Comparison of ENCODE assay signal across 8 cellular contexts in the genomic region with DNA sequence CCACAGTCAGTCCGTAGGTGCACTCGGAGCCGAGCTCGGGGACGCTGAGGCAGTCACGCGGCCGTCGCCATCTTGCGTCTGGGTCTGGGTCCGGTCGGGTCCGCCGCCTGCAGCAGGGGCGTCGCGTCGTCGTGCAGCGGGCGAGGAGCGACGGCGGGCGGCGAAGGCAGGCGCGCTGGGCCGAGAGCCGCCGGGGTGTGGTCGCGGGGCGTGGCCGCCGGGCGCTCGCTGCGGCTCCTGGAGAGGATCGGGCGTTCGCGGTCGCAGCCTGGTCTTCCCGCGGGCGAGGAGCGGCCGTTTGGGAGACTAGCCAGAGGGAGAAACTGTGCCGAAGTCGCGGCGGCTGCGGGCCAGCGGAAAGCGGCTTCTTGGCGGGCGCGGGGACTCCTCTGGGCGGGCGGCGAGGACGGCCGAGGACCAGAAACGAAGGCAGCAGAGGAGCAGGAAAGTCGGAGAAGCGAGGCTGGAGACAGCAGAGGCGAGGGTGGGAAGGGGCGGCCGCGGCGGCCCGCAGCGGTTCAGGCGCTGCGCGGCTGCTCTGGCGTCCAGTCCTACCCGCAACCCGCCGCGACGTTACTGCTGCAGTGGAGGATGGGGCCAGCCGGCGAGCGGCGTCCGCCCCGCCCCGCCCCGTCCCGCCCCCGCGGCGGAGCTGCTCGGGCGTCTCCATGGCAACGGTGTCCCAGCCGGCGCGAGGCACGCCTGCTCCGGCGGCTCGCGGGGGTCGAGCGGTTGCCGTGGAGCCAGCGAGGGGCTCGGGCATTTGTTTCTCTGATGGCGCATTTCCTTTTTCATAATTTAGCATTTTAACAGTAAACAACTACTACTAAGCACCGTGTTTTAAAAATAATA. TPM values are rescaled to one million over a fixed set of nuclear protein-coding genes. Genes with fewer than 3 reads are reported as not detected.
DNase-seq lines count a peak whose midpoint lies in the region; ATAC-seq and TF ChIP-seq lines count a peak whose summit lies in the region.

A gene with protein sequence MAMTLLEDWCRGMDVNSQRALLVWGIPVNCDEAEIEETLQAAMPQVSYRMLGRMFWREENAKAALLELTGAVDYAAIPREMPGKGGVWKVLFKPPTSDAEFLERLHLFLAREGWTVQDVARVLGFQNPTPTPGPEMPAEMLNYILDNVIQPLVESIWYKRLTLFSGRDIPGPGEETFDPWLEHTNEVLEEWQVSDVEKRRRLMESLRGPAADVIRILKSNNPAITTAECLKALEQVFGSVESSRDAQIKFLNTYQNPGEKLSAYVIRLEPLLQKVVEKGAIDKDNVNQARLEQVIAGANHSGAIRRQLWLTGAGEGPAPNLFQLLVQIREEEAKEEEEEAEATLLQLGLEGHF (minus strand): TSS at position 581 of the 852 bp plus-strand sequence. CDS start 745 bp downstream, outside the sequence.

- H3K4me3 ChIP-seq in HFF-Myc (replicated peaks; ENCODE audit: low read depth, low read length) (peak within 1 kb of the TSS; percentile 92), NB4 (ENCODE audit: low read depth, low read length) (peak within 1 kb of the TSS; percentile 81)

- no peak for TF ChIP-seq CTCF in HFF-Myc (IDR thresholded peaks at IDR 0.05; ENCODE audit: low read depth, low read length, missing control alignments)
- TF ChIP-seq CTCF in NB4 (IDR thresholded peaks at IDR 0.05; ENCODE audit: low read depth, low read length) = no peak

- TF ChIP-seq POLR2A in NB4 (IDR thresholded peaks at IDR 0.05; ENCODE audit: extremely low read depth, insufficient read length) = peak; percentile 70

- DNase-seq in GF-D8 (lab: John Stamatoyannopoulos, UW) (peak; percentile 17), HFF-Myc (ENCODE audit: extremely low read depth, low read depth) (no peak), NB4 (ENCODE audit: low read depth) (peak; percentile 89), germinal center (ENCODE audit: low spot score) (peak; percentile 92), occipital lobe (lab: John Stamatoyannopoulos, UW) (peak; percentile 87), superior temporal gyrus (ENCODE audit: extremely low spot score) (peak; percentile 86)
- peak; percentile 85 for DNase-seq in activated naive CD4-positive, alpha-beta T cell treated with anti-CD3 and anti-CD28 coated beads, Interleukin-2, amount 50 U/mL, for 16 hours

- ATAC-seq in SK-N-SH treated with all-trans-retinoic acid at 6 μM for 48 hours = peak; percentile 79

TF ChIP-seq in SK-N-SH treated with all-trans-retinoic acid at 6 μM for 48 hours, 23 proteins besides CTCF, POLR2A, EP300 and RAD21:
- TF ChIP-seq ZNF8 (CRISPR knock-in tag; IDR thresholded peaks at IDR 0.05) (no peak), ESRRG (CRISPR knock-in tag; IDR thresholded peaks at IDR 0.05) (no peak), TCF4 (CRISPR knock-in tag; IDR thresholded peaks at IDR 0.05; ENCODE audit: borderline replicate concordance) (no peak), RARB (CRISPR knock-in tag; IDR thresholded peaks at IDR 0.05) (no peak), ZFP30 (CRISPR knock-in tag; IDR thresholded peaks at IDR 0.05) (no peak), ZFP3 (CRISPR knock-in tag; IDR thresholded peaks at IDR 0.05) (no peak), SNAI2 (CRISPR knock-in tag; IDR thresholded peaks at IDR 0.05) (no peak), ZC3H10 (CRISPR knock-in tag; IDR thresholded peaks at IDR 0.05) (no peak), ISL1 (CRISPR knock-in tag; IDR thresholded peaks at IDR 0.05) (no peak), CSDC2 (CRISPR knock-in tag; IDR thresholded peaks at IDR 0.05) (no peak), OSR1 (CRISPR knock-in tag; IDR thresholded peaks at IDR 0.05) (no peak), ARNTL (CRISPR knock-in tag; IDR thresholded peaks at IDR 0.05; ENCODE audit: borderline replicate concordance, low read depth) (no peak)
- TF ChIP-seq, protein P1, sequence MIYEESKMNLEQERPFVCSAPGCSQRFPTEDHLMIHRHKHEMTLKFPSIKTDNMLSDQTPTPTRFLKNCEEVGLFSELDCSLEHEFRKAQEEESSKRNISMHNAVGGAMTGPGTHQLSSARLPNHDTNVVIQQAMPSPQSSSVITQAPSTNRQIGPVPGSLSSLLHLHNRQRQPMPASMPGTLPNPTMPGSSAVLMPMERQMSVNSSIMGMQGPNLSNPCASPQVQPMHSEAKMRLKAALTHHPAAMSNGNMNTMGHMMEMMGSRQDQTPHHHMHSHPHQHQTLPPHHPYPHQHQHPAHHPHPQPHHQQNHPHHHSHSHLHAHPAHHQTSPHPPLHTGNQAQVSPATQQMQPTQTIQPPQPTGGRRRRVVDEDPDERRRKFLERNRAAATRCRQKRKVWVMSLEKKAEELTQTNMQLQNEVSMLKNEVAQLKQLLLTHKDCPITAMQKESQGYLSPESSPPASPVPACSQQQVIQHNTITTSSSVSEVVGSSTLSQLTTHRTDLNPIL (CRISPR knock-in tag; IDR thresholded peaks at IDR 0.05; ENCODE audit: low read depth) = no peak
- TF ChIP-seq, protein P2, sequence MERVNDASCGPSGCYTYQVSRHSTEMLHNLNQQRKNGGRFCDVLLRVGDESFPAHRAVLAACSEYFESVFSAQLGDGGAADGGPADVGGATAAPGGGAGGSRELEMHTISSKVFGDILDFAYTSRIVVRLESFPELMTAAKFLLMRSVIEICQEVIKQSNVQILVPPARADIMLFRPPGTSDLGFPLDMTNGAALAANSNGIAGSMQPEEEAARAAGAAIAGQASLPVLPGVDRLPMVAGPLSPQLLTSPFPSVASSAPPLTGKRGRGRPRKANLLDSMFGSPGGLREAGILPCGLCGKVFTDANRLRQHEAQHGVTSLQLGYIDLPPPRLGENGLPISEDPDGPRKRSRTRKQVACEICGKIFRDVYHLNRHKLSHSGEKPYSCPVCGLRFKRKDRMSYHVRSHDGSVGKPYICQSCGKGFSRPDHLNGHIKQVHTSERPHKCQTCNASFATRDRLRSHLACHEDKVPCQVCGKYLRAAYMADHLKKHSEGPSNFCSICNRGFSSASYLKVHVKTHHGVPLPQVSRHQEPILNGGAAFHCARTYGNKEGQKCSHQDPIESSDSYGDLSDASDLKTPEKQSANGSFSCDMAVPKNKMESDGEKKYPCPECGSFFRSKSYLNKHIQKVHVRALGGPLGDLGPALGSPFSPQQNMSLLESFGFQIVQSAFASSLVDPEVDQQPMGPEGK (CRISPR knock-in tag; IDR thresholded peaks at IDR 0.05; ENCODE audit: borderline replicate concordance) = no peak
- TF ChIP-seq, protein P3, sequence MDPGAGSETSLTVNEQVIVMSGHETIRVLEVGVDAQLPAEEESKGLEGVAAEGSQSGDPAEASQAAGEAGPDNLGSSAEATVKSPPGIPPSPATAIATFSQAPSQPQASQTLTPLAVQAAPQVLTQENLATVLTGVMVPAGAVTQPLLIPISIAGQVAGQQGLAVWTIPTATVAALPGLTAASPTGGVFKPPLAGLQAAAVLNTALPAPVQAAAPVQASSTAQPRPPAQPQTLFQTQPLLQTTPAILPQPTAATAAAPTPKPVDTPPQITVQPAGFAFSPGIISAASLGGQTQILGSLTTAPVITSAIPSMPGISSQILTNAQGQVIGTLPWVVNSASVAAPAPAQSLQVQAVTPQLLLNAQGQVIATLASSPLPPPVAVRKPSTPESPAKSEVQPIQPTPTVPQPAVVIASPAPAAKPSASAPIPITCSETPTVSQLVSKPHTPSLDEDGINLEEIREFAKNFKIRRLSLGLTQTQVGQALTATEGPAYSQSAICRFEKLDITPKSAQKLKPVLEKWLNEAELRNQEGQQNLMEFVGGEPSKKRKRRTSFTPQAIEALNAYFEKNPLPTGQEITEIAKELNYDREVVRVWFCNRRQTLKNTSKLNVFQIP (CRISPR knock-in tag; IDR thresholded peaks at IDR 0.05; ENCODE audit: borderline replicate concordance, low read depth) = no peak
- TF ChIP-seq, protein P4, sequence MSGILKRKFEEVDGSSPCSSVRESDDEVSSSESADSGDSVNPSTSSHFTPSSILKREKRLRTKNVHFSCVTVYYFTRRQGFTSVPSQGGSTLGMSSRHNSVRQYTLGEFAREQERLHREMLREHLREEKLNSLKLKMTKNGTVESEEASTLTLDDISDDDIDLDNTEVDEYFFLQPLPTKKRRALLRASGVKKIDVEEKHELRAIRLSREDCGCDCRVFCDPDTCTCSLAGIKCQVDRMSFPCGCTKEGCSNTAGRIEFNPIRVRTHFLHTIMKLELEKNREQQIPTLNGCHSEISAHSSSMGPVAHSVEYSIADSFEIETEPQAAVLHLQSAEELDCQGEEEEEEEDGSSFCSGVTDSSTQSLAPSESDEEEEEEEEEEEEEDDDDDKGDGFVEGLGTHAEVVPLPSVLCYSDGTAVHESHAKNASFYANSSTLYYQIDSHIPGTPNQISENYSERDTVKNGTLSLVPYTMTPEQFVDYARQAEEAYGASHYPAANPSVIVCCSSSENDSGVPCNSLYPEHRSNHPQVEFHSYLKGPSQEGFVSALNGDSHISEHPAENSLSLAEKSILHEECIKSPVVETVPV (CRISPR knock-in tag; IDR thresholded peaks at IDR 0.05) = no peak

RNA-seq across cellular contexts. Expression of the gene that starts here (rescaled TPM):
- 76.1 TPM for total RNA-seq in occipital lobe
